ENCODE assay signal across 8 cellular contexts in the genomic region with DNA sequence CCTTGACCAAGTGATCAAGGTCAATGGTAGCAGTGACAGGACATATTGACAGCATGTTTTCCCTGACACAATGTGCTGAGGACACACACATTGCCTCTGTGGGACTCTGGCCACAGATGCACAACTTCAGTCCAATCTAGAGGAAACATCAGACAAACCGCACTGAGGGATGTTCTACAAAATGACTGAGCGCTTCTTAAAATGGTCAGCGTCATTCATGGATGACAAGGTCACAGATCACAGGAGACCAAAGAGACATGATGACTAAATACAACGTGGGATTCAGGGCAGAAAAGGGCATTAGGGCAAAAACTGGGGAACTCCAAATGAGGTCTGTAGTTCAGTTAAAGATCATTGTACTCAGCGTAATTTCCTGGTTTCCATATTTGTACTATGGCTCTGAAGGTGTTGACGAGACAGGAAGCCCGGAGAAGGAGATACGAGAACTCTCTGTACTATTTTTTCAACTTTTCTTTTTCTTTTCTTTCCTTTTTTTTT.
DNase-seq lines count a peak whose midpoint lies in the region; ATAC-seq lines count a peak whose summit lies in the region.

No MANE protein-coding gene starts in this region.

- peak; percentile 58 for ATAC-seq in GM19438 (IDR thresholded peaks at IDR 0.05; ENCODE audit: low read depth, unreplicated experiment)
- peak; percentile 63 for ATAC-seq in HG03439 (IDR thresholded peaks at IDR 0.05; ENCODE audit: unreplicated experiment)

- peak; percentile 59 to 63 for DNase-seq in activated T-cell treated with anti-CD3 and anti-CD28 coated beads, Interleukin-2, amount 50 U/mL, for 48 hours
- peak; percentile 22 to 88 (median 67) for DNase-seq in stimulated activated naive CD4-positive, alpha-beta T cell (lab: John Stamatoyannopoulos, UW)
- no peak for DNase-seq in GDM1 (lab: John Stamatoyannopoulos, UW)
- no peak for DNase-seq in COLO668 (lab: John Stamatoyannopoulos, UW; ENCODE audit: unreplicated experiment)
- no peak for DNase-seq in NCI-H748 (lab: John Stamatoyannopoulos, UW; ENCODE audit: unreplicated experiment)
- no peak for DNase-seq in DMS53 (lab: John Stamatoyannopoulos, UW)

Comparison
In these comparisons a context has a peak if more than half of its experiments do, and no peak if none do; other contexts are left out.
1. DNase-seq: peak in activated T-cell treated with anti-CD3 and anti-CD28 coated beads, Interleukin-2, amount 50 U/mL, for 48 hours (2 of 2) and stimulated activated naive CD4-positive, alpha-beta T cell (6 of 6); none in GDM1 (single experiment), COLO668 (single experiment), NCI-H748 (single experiment) and DMS53 (single experiment).